ENCODE assay signal across 8 cellular contexts in genomic region chr5:151141535-151141934, GRCh38. TPM values are rescaled to one million over a fixed set of nuclear protein-coding genes. Genes with fewer than 3 reads are reported as not detected.
DNase-seq lines count a peak whose midpoint lies in the region; ATAC-seq and TF ChIP-seq lines count a peak whose summit lies in the region.

No MANE protein-coding gene starts in this region.

- no peaks in the 10 kb centered on the region for H3K36me3 Mint-ChIP-seq in Calu3 (ENCODE audit: insufficient read depth, unreplicated experiment)

- H3K9me3 Mint-ChIP-seq in Calu3 (ENCODE audit: low read depth, unreplicated experiment) = no peaks in the 10 kb centered on the region

- H3K9ac ChIP-seq in colonic mucosa (ENCODE audit: low read depth in 2 of 2, low read length in 2 of 2) = peak overlapping the region in 1 of 2 donors; percentile 16

- H3K27ac Mint-ChIP-seq in Calu3 (ENCODE audit: unreplicated experiment) = no peak overlapping the region

- ATAC-seq in GM18502 (IDR thresholded peaks at IDR 0.05; ENCODE audit: poor library complexity, unreplicated experiment) (peak; percentile 87), HG02678 (IDR thresholded peaks at IDR 0.05; ENCODE audit: unreplicated experiment) (peak; percentile 93), sciatic nerve (peak; percentile 58)

- no peak for TF ChIP-seq POLR2A in thyroid gland (IDR thresholded peaks at IDR 0.05)

- intact Hi-C loops in colonic mucosa (cut with DNase I) = no loop called here
- intact Hi-C loops in sciatic nerve (cut with DNase I) = no loop called here
- intact Hi-C loops in thyroid gland (cut with DNase I) = no loop called here
- intact Hi-C loops in Calu3 (cut with micrococcal nuclease; ENCODE audit: unreplicated experiment) = no loop called here

- no peaks in the 10 kb centered on the region for H3K9me3 ChIP-seq in colonic mucosa
- H3K9me3 ChIP-seq in thyroid gland = no peaks in the 10 kb centered on the region

- no peak overlapping the region for H3K27ac ChIP-seq in colonic mucosa
- H3K27ac ChIP-seq in thyroid gland = no peak overlapping the region

- H3K4me1 ChIP-seq in colonic mucosa = no peaks in the 10 kb centered on the region
- peaks cover 0 to 24% of the 10 kb centered on the region in 2 donors for H3K4me1 ChIP-seq in thyroid gland

- H3K36me3 ChIP-seq in colonic mucosa (no peaks in the 10 kb centered on the region), thyroid gland (peaks cover 27 to 37% of the 10 kb centered on the region in 2 donors)

- peaks cover 9% of the 10 kb centered on the region for H3K4me1 Mint-ChIP-seq in Calu3 (ENCODE audit: low read depth, unreplicated experiment)

- H3K27me3 ChIP-seq in colonic mucosa (no peaks in the 10 kb centered on the region), thyroid gland (no peaks in the 10 kb centered on the region)

- no peak overlapping the region for H3K4me3 Mint-ChIP-seq in Calu3 (ENCODE audit: low read depth, unreplicated experiment)

- DNase-seq in T-helper 1 cell (peak; percentile 22 to 75 (median 45)), colonic mucosa (peak; percentile 24), sciatic nerve (ENCODE audit: low spot score) (no peak), thyroid gland (no peak), Calu3 (no peak), DMS 273 treated with DMSO at 0.1 percent for 48 hours (lab: John Stamatoyannopoulos, UW) (no peak)

- WGBS in thyroid gland, 2 donors = 61 to 78% methylated on average over 15 of the region's 15 CpGs

- TF ChIP-seq CTCF in colonic mucosa (IDR thresholded peaks at IDR 0.05) (no peak), thyroid gland (IDR thresholded peaks at IDR 0.05) (no peak), Calu3 (IDR thresholded peaks at IDR 0.05; ENCODE audit: unreplicated experiment) (no peak)

- CTCF ChIA-PET in Calu3 (lab: Charles Lee) = interaction anchor here (0.5 to 1.6 kb wide), 4 partner anchors 10 to 1722 kb away, joined by 3 to 6 read pairs (median 4); partner anchors contain the start of gene ANXA6

- no TSS peak for BruUV-seq in Calu3 (replicated peaks; lab: Mats Ljungman, UMichigan)

- H3K4me3 ChIP-seq in colonic mucosa (no peak overlapping the region), thyroid gland (replicated peaks in 1 of 3) (no peak overlapping the region)

- H3K27me3 Mint-ChIP-seq in Calu3 (ENCODE audit: unreplicated experiment) = peaks cover 19% of the 10 kb centered on the region

RNA-seq across cellular contexts. Expression of gene ANXA6, which starts 16.0 kb away (rescaled TPM):
- 10 to 100 TPM; 21.2 to 39.8 TPM for total RNA-seq in colonic mucosa
- 211 TPM for total RNA-seq in sciatic nerve
- total RNA-seq in thyroid gland = 100 to 1,000 TPM; 122 to 283 (median 180) TPM
- total RNA-seq in Calu3 (2022) = 12.5 and 16.4 TPM in 2 replicates

Comparison
In these comparisons a context has a peak if more than half of its experiments do, and no peak if none do; other contexts are left out.
1. DNase-seq: peak in T-helper 1 cell (5 of 5) and colonic mucosa (single experiment); none in sciatic nerve (single experiment), thyroid gland (0 of 2), Calu3 (single experiment) and DMS 273 treated with DMSO at 0.1 percent for 48 hours (single experiment).
2. Peak in every context shown above with its lines, with median percentiles within 50 percentile points of each other: ATAC-seq.